1 cellular context compared by ENCODE assay signal in the genomic region with DNA sequence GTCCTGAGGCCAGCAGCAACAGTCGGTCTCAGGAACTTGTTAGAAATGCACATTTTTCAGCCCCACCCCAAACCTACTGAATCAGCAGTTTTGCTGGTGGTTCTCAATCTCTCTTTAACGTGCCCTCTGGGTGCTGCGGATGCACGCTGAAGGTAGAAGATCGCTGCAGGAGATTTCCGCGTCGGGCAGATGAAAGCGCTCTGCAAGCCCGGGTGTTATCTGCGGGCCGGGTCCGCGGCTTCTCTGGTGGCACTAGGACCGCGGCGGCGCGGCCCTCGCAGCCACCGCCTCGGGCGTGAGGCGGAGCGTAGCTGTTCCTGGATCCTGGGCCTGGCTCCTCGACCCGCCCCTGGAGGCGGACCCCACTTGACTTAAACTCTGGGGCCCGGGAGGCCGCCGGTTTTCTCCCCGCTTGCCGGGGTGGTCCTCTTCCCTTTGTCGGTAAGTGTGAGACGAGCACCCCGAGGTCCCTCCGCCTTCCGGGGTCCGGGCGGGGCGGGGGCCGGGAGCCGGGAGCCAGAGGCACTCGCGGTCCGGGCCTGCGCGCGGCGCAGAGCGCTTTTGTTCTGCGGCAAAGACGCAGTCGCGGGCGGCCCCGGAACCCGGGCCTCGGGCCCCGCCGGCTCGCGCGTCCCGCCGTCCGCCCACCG.
TF ChIP-seq lines count a peak whose summit lies in the region.

A gene with protein sequence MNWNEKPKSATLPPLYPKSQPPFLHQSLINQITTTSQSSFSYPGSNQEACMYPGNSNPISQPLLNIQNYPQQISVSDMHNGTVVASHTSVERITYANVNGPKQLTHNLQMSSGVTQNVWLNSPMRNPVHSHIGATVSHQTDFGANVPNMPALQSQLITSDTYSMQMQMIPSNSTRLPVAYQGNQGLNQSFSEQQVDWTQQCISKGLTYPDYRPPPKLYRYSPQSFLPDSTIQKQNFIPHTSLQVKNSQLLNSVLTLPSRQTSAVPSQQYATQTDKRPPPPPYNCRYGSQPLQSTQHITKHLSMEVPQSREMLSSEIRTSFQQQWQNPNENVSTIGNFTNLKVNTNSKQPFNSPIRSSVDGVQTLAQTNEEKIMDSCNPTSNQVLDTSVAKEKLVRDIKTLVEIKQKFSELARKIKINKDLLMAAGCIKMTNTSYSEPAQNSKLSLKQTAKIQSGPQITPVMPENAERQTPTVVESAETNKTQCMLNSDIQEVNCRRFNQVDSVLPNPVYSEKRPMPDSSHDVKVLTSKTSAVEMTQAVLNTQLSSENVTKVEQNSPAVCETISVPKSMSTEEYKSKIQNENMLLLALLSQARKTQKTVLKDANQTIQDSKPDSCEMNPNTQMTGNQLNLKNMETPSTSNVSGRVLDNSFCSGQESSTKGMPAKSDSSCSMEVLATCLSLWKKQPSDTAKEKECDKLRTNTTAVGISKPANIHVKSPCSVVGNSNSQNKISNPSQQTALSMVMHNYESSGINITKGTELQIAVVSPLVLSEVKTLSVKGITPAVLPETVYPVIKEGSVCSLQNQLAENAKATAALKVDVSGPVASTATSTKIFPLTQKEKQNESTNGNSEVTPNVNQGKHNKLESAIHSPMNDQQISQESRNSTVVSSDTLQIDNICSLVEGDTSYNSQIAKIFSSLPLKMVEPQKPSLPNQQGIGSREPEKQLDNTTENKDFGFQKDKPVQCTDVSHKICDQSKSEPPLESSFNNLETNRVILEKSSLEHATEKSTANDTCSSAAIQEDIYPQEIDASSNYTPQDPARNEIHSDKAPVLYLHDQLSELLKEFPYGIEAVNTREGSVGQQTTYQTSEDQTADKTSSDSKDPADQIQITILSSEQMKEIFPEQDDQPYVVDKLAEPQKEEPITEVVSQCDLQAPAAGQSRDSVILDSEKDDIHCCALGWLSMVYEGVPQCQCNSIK (N-terminal part only) (plus strand): TSS at position 365 of the 650 bp plus-strand sequence. CDS start 21,541 bp downstream, outside the sequence.

TF ChIP-seq in HepG2, 621 proteins besides CTCF, POLR2A, EP300 and RAD21 (continued from another document and continues in another):
- TF ChIP-seq, protein P1, sequence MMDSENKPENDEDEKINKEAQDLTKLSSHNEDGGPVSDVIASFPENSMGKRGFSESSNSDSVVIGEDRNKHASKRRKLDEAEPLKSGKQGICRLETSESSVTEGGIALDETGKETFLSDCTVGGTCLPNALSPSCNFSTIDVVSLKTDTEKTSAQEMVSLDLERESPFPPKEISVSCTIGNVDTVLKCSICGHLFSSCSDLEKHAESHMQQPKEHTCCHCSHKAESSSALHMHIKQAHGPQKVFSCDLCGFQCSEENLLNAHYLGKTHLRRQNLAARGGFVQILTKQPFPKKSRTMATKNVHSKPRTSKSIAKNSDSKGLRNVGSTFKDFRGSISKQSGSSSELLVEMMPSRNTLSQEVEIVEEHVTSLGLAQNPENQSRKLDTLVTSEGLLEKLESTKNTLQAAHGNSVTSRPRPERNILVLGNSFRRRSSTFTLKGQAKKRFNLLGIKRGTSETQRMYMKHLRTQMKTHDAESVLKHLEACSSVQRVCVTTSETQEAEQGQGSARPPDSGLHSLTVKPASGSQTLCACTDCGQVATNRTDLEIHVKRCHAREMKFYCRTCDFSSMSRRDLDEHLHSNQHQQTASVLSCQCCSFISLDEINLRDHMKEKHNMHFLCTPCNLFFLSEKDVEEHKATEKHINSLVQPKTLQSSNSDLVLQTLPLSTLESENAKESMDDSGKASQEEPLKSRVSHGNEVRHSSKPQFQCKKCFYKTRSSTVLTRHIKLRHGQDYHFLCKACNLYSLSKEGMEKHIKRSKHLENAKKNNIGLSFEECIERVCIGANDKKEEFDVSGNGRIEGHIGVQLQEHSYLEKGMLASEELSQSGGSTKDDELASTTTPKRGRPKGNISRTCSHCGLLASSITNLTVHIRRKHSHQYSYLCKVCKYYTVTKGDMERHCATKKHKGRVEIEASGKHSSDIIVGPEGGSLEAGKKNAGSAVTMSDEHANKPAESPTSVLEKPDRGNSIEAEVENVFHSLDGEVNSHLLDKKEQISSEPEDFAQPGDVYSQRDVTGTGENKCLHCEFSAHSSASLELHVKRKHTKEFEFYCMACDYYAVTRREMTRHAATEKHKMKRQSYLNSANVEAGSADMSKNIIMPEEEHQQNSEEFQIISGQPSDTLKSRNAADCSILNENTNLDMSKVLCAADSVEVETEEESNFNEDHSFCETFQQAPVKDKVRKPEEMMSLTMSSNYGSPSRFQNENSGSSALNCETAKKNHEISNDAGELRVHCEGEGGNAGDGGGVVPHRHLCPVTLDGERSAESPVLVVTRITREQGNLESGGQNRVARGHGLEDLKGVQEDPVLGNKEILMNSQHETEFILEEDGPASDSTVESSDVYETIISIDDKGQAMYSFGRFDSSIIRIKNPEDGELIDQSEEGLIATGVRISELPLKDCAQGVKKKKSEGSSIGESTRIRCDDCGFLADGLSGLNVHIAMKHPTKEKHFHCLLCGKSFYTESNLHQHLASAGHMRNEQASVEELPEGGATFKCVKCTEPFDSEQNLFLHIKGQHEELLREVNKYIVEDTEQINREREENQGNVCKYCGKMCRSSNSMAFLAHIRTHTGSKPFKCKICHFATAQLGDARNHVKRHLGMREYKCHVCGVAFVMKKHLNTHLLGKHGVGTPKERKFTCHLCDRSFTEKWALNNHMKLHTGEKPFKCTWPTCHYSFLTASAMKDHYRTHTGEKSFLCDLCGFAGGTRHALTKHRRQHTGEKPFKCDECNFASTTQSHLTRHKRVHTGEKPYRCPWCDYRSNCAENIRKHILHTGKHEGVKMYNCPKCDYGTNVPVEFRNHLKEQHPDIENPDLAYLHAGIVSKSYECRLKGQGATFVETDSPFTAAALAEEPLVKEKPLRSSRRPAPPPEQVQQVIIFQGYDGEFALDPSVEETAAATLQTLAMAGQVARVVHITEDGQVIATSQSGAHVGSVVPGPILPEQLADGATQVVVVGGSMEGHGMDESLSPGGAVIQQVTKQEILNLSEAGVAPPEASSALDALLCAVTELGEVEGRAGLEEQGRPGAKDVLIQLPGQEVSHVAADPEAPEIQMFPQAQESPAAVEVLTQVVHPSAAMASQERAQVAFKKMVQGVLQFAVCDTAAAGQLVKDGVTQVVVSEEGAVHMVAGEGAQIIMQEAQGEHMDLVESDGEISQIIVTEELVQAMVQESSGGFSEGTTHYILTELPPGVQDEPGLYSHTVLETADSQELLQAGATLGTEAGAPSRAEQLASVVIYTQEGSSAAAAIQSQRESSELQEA (CRISPR knock-in tag; IDR thresholded peaks at IDR 0.05; ENCODE audit: not compliant biosample characterization): no peak
- no peak for TF ChIP-seq SOX13 (IDR thresholded peaks at IDR 0.05)
- TF ChIP-seq SOX13 (CRISPR knock-in tag; conservative IDR thresholded peaks at IDR 0.05 in 1 of 2, IDR thresholded peaks at IDR 0.05 in 1 of 2): peak in 1 of 2 experiments; percentile 59; a peak in 2 of 4 replicates
- TF ChIP-seq, protein P2, sequence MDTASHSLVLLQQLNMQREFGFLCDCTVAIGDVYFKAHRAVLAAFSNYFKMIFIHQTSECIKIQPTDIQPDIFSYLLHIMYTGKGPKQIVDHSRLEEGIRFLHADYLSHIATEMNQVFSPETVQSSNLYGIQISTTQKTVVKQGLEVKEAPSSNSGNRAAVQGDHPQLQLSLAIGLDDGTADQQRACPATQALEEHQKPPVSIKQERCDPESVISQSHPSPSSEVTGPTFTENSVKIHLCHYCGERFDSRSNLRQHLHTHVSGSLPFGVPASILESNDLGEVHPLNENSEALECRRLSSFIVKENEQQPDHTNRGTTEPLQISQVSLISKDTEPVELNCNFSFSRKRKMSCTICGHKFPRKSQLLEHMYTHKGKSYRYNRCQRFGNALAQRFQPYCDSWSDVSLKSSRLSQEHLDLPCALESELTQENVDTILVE (CRISPR knock-in tag; IDR thresholded peaks at IDR 0.05): peak; percentile 62
- TF ChIP-seq, protein P3, sequence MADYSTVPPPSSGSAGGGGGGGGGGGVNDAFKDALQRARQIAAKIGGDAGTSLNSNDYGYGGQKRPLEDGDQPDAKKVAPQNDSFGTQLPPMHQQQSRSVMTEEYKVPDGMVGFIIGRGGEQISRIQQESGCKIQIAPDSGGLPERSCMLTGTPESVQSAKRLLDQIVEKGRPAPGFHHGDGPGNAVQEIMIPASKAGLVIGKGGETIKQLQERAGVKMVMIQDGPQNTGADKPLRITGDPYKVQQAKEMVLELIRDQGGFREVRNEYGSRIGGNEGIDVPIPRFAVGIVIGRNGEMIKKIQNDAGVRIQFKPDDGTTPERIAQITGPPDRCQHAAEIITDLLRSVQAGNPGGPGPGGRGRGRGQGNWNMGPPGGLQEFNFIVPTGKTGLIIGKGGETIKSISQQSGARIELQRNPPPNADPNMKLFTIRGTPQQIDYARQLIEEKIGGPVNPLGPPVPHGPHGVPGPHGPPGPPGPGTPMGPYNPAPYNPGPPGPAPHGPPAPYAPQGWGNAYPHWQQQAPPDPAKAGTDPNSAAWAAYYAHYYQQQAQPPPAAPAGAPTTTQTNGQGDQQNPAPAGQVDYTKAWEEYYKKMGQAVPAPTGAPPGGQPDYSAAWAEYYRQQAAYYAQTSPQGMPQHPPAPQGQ (CRISPR knock-in tag; IDR thresholded peaks at IDR 0.05; ENCODE audit: borderline replicate concordance): no peak
- peak; percentile 30; the same call in 1 of the 2 replicates for TF ChIP-seq GATA4 (IDR thresholded peaks at IDR 0.05; ENCODE audit: borderline replicate concordance, low read depth)
- TF ChIP-seq HNRNPH1 (optimal IDR thresholded peaks at IDR 0.05; ENCODE audit: low read depth, low read length): no peak
- 0 out of 2 replicates have a peak, but pooled peaks have one; percentile 54 for TF ChIP-seq ZNF12 (CRISPR knock-in tag; IDR thresholded peaks at IDR 0.05)
- no peak for TF ChIP-seq ZSCAN31 (CRISPR knock-in tag; IDR thresholded peaks at IDR 0.05; ENCODE audit: low read depth)
- TF ChIP-seq SRSF9 (IDR thresholded peaks at IDR 0.05; ENCODE audit: borderline replicate concordance, insufficient read depth, low read depth, low read length, poor library complexity, severe bottlenecking): no peak
- TF ChIP-seq, protein P4, sequence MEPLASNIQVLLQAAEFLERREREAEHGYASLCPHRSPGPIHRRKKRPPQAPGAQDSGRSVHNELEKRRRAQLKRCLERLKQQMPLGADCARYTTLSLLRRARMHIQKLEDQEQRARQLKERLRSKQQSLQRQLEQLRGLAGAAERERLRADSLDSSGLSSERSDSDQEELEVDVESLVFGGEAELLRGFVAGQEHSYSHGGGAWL (CRISPR knock-in tag; IDR thresholded peaks at IDR 0.05): peak; percentile 75; the same call in 1 of the 2 replicates
- no peak for TF ChIP-seq ATF1 (CRISPR knock-in tag; IDR thresholded peaks at IDR 0.05)
- TF ChIP-seq MYNN (CRISPR knock-in tag; IDR thresholded peaks at IDR 0.05; ENCODE audit: low read depth): no peak
- TF ChIP-seq KAT8 (CRISPR knock-in tag; IDR thresholded peaks at IDR 0.05): peak; percentile 73; the same call in 1 of the 2 replicates
- TF ChIP-seq POLR2G (IDR thresholded peaks at IDR 0.05; ENCODE audit: low read depth, low read length): peak; percentile 82
- peak; percentile 29; the same call in 1 of the 2 replicates for TF ChIP-seq MYC (CRISPR knock-in tag; IDR thresholded peaks at IDR 0.05; ENCODE audit: borderline replicate concordance)
- no peak for TF ChIP-seq SIX4 (CRISPR knock-in tag; IDR thresholded peaks at IDR 0.05)
- peak; percentile 62 for TF ChIP-seq FOXA3 (CRISPR knock-in tag; IDR thresholded peaks at IDR 0.05)
- TF ChIP-seq MAF1 (CRISPR knock-in tag; IDR thresholded peaks at IDR 0.05; ENCODE audit: borderline replicate concordance): no peak
- TF ChIP-seq FOXC1 (CRISPR knock-in tag; IDR thresholded peaks at IDR 0.05; ENCODE audit: borderline replicate concordance): peak; percentile 83; the same call in 1 of the 2 replicates
- TF ChIP-seq, protein P5, sequence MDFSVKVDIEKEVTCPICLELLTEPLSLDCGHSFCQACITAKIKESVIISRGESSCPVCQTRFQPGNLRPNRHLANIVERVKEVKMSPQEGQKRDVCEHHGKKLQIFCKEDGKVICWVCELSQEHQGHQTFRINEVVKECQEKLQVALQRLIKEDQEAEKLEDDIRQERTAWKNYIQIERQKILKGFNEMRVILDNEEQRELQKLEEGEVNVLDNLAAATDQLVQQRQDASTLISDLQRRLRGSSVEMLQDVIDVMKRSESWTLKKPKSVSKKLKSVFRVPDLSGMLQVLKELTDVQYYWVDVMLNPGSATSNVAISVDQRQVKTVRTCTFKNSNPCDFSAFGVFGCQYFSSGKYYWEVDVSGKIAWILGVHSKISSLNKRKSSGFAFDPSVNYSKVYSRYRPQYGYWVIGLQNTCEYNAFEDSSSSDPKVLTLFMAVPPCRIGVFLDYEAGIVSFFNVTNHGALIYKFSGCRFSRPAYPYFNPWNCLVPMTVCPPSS (IDR thresholded peaks at IDR 0.05): no peak
- 0 out of 2 replicates have a peak, but pooled peaks have one; percentile 27 for TF ChIP-seq KLF9 (CRISPR knock-in tag; IDR thresholded peaks at IDR 0.05; ENCODE audit: low read depth)
- TF ChIP-seq, protein P6, sequence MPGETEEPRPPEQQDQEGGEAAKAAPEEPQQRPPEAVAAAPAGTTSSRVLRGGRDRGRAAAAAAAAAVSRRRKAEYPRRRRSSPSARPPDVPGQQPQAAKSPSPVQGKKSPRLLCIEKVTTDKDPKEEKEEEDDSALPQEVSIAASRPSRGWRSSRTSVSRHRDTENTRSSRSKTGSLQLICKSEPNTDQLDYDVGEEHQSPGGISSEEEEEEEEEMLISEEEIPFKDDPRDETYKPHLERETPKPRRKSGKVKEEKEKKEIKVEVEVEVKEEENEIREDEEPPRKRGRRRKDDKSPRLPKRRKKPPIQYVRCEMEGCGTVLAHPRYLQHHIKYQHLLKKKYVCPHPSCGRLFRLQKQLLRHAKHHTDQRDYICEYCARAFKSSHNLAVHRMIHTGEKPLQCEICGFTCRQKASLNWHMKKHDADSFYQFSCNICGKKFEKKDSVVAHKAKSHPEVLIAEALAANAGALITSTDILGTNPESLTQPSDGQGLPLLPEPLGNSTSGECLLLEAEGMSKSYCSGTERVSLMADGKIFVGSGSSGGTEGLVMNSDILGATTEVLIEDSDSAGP (CRISPR knock-in tag; IDR thresholded peaks at IDR 0.05; ENCODE audit: borderline replicate concordance): peak; percentile 86; the same call in 1 of the 2 replicates
- TF ChIP-seq, protein P7, sequence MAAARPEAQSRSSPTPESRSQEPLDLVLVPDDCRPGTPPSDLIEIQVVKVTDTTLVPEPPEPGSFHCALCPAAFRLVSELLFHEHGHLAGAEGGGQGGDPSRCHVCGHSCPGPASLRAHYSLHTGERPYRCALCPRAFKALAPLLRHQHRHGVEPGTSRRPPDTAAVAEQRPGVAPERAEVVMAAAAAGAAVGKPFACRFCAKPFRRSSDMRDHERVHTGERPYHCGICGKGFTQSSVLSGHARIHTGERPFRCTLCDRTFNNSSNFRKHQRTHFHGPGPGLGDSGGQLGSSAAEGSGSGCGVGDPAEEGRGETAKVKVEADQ (CRISPR knock-in tag; IDR thresholded peaks at IDR 0.05; ENCODE audit: borderline replicate concordance): no peak; the same call in 1 of the 2 replicates
- no peak for TF ChIP-seq ZKSCAN8 (CRISPR knock-in tag; IDR thresholded peaks at IDR 0.05; ENCODE audit: borderline replicate concordance)
- TF ChIP-seq GTF3A (CRISPR knock-in tag; conservative IDR thresholded peaks at IDR 0.05): no peak
